ENCODE assay signal across 1 cellular context in genomic region chr16:70429888-70430666, GRCh38.
A peak's percentile ranks its signal among the peaks of the same experiment; 100 is the strongest.
TF ChIP-seq lines count a peak whose summit lies in the region.

No MANE protein-coding gene starts in this region.

TF ChIP-seq in GM12878, 131 proteins besides CTCF, POLR2A, EP300 and RAD21:
- TF ChIP-seq ZNF207 (IDR thresholded peaks at IDR 0.05; ENCODE audit: borderline replicate concordance) = 0 out of 2 replicates have a peak, but pooled peaks have one; percentile 21
- 0 out of 2 replicates have a peak, but pooled peaks have one; percentile 36 for TF ChIP-seq PRDM15 (CRISPR knock-in tag; IDR thresholded peaks at IDR 0.05)
- TF ChIP-seq RB1 (IDR thresholded peaks at IDR 0.05; ENCODE audit: borderline replicate concordance) = peak; percentile 86; the same call in 1 of the 2 replicates
- peak; percentile 81 for TF ChIP-seq NR2F1 (conservative IDR thresholded peaks at IDR 0.05)
- TF ChIP-seq TCF12 (IDR thresholded peaks at IDR 0.05; ENCODE audit: low read depth, low read length) = 0 out of 2 replicates have a peak, but pooled peaks have one; percentile 32
- 0 out of 2 replicates have a peak, but pooled peaks have one; percentile 7 for TF ChIP-seq BCL11A (IDR thresholded peaks at IDR 0.05; ENCODE audit: low read depth, low read length)
- TF ChIP-seq GATAD2B (conservative IDR thresholded peaks at IDR 0.05; ENCODE audit: low read depth) = peak; percentile 57
- TF ChIP-seq TCF3 (IDR thresholded peaks at IDR 0.05; ENCODE audit: borderline replicate concordance, insufficient read depth, low read depth, low read length) = no peak
- TF ChIP-seq MEF2B (IDR thresholded peaks at IDR 0.05; ENCODE audit: partially characterized antibody, poor library complexity, severe bottlenecking) = peak; percentile 95
- peak; percentile 78 for TF ChIP-seq ZNF687 (IDR thresholded peaks at IDR 0.05)
- no peak for TF ChIP-seq SMAD1 (IDR thresholded peaks at IDR 0.05; ENCODE audit: low read depth, partially characterized antibody)
- TF ChIP-seq RFX5 (IDR thresholded peaks at IDR 0.05; ENCODE audit: low read depth, low read length) = no peak
- TF ChIP-seq POU2F2 (IDR thresholded peaks at IDR 0.05; ENCODE audit: borderline replicate concordance, low read depth, low read length) = peak; percentile 9; the same call in 1 of the 3 replicates
- 0 out of 2 replicates have a peak, but pooled peaks have one; percentile 12 for TF ChIP-seq BACH1 (IDR thresholded peaks at IDR 0.05; ENCODE audit: borderline replicate concordance)
- TF ChIP-seq HDGF (IDR thresholded peaks at IDR 0.05) = 0 out of 2 replicates have a peak, but pooled peaks have one; percentile 43
- TF ChIP-seq LARP7 (IDR thresholded peaks at IDR 0.05) = peak; percentile 57; the same call in 1 of the 2 replicates
- TF ChIP-seq POLR2AphosphoS5 (IDR thresholded peaks at IDR 0.05; ENCODE audit: low read length) = peak; percentile 75
- peak; percentile 32; the same call in 1 of the 2 replicates for TF ChIP-seq MLLT1 (IDR thresholded peaks at IDR 0.05)
- TF ChIP-seq DPF2 (IDR thresholded peaks at IDR 0.05) = peak; percentile 54; the same call in 1 of the 2 replicates
- peak; percentile 49 for TF ChIP-seq KLF5 (IDR thresholded peaks at IDR 0.05; ENCODE audit: partially characterized antibody)
- TF ChIP-seq SMARCA5 (IDR thresholded peaks at IDR 0.05) = peak; percentile 19; the same call in 1 of the 2 replicates
- no peak for TF ChIP-seq SKIL (IDR thresholded peaks at IDR 0.05; ENCODE audit: low read depth, poor library complexity, severe bottlenecking)
- no peak for TF ChIP-seq NRF1 (conservative IDR thresholded peaks at IDR 0.05; ENCODE audit: low read depth, low read length)
